Comparison of ENCODE assay signal across 1 cellular context in genomic region chr2:133420748-133421147, GRCh38.
TF ChIP-seq lines count a peak whose summit lies in the region.

No MANE protein-coding gene starts in this region.

TF ChIP-seq in A549, 52 proteins besides CTCF, POLR2A, EP300 and RAD21 (continued from another document):
- TF ChIP-seq, protein P1, sequence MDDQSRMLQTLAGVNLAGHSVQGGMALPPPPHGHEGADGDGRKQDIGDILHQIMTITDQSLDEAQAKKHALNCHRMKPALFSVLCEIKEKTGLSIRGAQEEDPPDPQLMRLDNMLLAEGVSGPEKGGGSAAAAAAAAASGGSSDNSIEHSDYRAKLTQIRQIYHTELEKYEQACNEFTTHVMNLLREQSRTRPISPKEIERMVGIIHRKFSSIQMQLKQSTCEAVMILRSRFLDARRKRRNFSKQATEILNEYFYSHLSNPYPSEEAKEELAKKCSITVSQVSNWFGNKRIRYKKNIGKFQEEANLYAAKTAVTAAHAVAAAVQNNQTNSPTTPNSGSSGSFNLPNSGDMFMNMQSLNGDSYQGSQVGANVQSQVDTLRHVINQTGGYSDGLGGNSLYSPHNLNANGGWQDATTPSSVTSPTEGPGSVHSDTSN (IDR thresholded peaks at IDR 0.05): no peak
- TF ChIP-seq FOSL2 (IDR thresholded peaks at IDR 0.05) (no peak), FOSL2 (CRISPR knock-in tag; IDR thresholded peaks at IDR 0.05) (no peak), CBX8 (IDR thresholded peaks at IDR 0.05) (no peak), ATOH8 (CRISPR knock-in tag; IDR thresholded peaks at IDR 0.05; ENCODE audit: low read depth) (no peak)
- TF ChIP-seq, protein P2, sequence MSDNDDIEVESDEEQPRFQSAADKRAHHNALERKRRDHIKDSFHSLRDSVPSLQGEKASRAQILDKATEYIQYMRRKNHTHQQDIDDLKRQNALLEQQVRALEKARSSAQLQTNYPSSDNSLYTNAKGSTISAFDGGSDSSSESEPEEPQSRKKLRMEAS (IDR thresholded peaks at IDR 0.05): no peak
- TF ChIP-seq, protein P3, sequence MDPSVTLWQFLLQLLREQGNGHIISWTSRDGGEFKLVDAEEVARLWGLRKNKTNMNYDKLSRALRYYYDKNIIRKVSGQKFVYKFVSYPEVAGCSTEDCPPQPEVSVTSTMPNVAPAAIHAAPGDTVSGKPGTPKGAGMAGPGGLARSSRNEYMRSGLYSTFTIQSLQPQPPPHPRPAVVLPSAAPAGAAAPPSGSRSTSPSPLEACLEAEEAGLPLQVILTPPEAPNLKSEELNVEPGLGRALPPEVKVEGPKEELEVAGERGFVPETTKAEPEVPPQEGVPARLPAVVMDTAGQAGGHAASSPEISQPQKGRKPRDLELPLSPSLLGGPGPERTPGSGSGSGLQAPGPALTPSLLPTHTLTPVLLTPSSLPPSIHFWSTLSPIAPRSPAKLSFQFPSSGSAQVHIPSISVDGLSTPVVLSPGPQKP (IDR thresholded peaks at IDR 0.05; ENCODE audit: low read depth, low read length): no peak
